In the genomic region with DNA sequence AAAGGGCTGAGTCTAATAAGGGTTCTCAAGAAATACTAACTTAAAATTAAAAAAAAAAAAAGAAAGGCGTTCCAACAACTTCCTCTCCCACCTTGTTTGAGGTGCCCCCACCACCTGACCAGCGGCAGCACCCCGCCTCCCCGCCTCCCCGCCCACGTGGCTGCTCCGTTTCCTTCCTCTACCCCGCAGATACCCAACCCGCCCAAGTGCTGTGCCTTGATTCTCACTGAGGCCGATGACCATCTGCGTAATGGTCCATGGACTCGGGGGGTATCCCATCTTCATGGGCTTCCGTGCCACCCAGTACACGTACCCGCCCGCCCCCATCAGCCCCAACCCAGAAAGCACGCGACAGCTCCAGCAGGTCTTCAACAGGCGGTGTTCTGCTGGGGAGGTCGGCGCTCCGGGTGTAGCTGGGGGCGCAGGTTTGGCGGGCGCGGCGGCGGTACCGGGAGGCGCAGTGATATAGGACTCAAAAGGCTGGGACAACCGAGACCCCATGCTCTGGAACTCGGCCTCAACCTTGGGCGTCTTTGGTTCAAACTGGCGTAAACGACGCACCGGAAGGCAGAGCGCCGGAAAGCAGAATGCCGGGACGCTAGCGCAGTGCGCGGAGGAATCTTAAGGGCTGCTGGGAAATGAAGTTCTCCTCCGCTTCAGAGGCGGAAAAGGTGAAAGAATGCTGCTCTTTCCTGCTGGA, we compare ENCODE assay signal across 8 cellular contexts. TPM values are rescaled to one million over a fixed set of nuclear protein-coding genes. Genes with fewer than 3 reads are reported as not detected.
A peak's percentile ranks its signal among the peaks of the same experiment; 100 is the strongest.
DNase-seq lines count a peak whose midpoint lies in the region; ATAC-seq and TF ChIP-seq lines count a peak whose summit lies in the region.

A gene with protein sequence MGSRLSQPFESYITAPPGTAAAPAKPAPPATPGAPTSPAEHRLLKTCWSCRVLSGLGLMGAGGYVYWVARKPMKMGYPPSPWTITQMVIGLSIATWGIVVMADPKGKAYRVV (minus strand): TSS at position 545 of the 700 bp plus-strand sequence. CDS start 44 bp downstream, at position 501.

- H3K9me3 Mint-ChIP-seq in neural crest cell, result no peaks in the 10 kb centered on the region

- DNase-seq in DND-41 (peak; percentile 87), foreskin fibroblast (peak; percentile 82 to 95), neural crest cell (ENCODE audit: low read depth, low spot score) (peak; percentile 65)
- peak; percentile 91 for DNase-seq in activated effector memory CD4-positive, alpha-beta T cell treated with anti-CD3 and anti-CD28 coated beads, Interleukin-2, amount 50 U/mL, for 16 hours

- peak within 1 kb of the TSS; percentile 97 for H3K4me3 Mint-ChIP-seq in neural crest cell

- H3K79me2 ChIP-seq in DND-41 (ENCODE audit: insufficient read depth, low read length), result peaks cover 20% of the 10 kb centered on the region
- H3K79me2 ChIP-seq in KMS-11 (ENCODE audit: insufficient read depth, low read depth), result no peaks in the 10 kb centered on the region

- H3K27ac Mint-ChIP-seq in neural crest cell (ENCODE audit: unreplicated experiment), result peak within 1 kb of the TSS; percentile 91

- H3K9me3 ChIP-seq in DND-41 (ENCODE audit: insufficient read depth, low read length, severe bottlenecking) (no peaks in the 10 kb centered on the region), stomach smooth muscle (ENCODE audit: control insufficient read depth in 2 of 2, low read length in 2 of 2) (no peaks in the 10 kb centered on the region)

- ATAC-seq in DND-41 (ENCODE audit: insufficient read depth, low read depth) (peak; percentile 94), GM21723 (IDR thresholded peaks at IDR 0.05; ENCODE audit: unreplicated experiment) (peak; percentile 96)

- H3K9ac ChIP-seq in DND-41 (ENCODE audit: low read depth, low read length) (peak within 1 kb of the TSS; percentile 93), KMS-11 (peak within 1 kb of the TSS; percentile 50; the same call in 1 of the 2 replicates), stomach smooth muscle (ENCODE audit: low read length in 2 of 2) (peak within 1 kb of the TSS; percentile 80 to 89)

- H3K4me3 ChIP-seq in DND-41 (ENCODE audit: low read depth in 1 of 2, low read length in 2 of 2) (peak within 1 kb of the TSS; percentile 67 to 69; a peak in 3 of 4 replicates), KMS-11 (IDR thresholded peaks at IDR 0.05; ENCODE audit: insufficient read depth, low read depth, low read length) (no peak within 1 kb of the TSS), foreskin fibroblast (ENCODE audit: low read depth in 1 of 2, low read length in 2 of 2) (peak within 1 kb of the TSS; percentile 82 to 87), stomach smooth muscle (ENCODE audit: low read length in 2 of 2) (peak within 1 kb of the TSS; percentile 61 to 84)

- H3K27me3 ChIP-seq in DND-41 (ENCODE audit: insufficient read depth, low read length, poor library complexity) (no peaks in the 10 kb centered on the region), KMS-11 (ENCODE audit: insufficient read depth, low read depth) (no peaks in the 10 kb centered on the region), stomach smooth muscle (ENCODE audit: control insufficient read depth in 1 of 2, insufficient read depth in 2 of 2, low read length in 2 of 2) (no peaks in the 10 kb centered on the region)

- no peaks in the 10 kb centered on the region for H3K27me3 Mint-ChIP-seq in neural crest cell (ENCODE audit: low read depth)

- peak; percentile 79 for TF ChIP-seq POLR2A in Raji (IDR thresholded peaks at IDR 0.05; ENCODE audit: insufficient read depth, low read depth, low read length)

- peaks cover 2% of the 10 kb centered on the region for H3K36me3 Mint-ChIP-seq in neural crest cell (ENCODE audit: low read depth)

- H3K27ac ChIP-seq in DND-41 (ENCODE audit: low read length) (peak within 1 kb of the TSS; percentile 97), KMS-11 (no peak within 1 kb of the TSS), stomach smooth muscle (ENCODE audit: low read length) (peak within 1 kb of the TSS; percentile 73)

- H4K20me1 ChIP-seq in DND-41 (ENCODE audit: insufficient read depth, low read length), result no peaks in the 10 kb centered on the region
- H4K20me1 ChIP-seq in KMS-11 (ENCODE audit: insufficient read depth), result no peaks in the 10 kb centered on the region

- TF ChIP-seq CTCF in DND-41 (IDR thresholded peaks at IDR 0.05; ENCODE audit: borderline replicate concordance, extremely low read depth, low read length, poor library complexity, severe bottlenecking) (no peak), KMS-11 (conservative IDR thresholded peaks at IDR 0.05; ENCODE audit: low read depth, low read length) (no peak), foreskin fibroblast (IDR thresholded peaks at IDR 0.05; ENCODE audit: low read depth, low read length) (no peak), neural crest cell (conservative IDR thresholded peaks at IDR 0.05) (no peak)

- H2AFZ ChIP-seq in DND-41 (ENCODE audit: low read depth, low read length) (peak within 1 kb of the TSS; percentile 90), KMS-11 (ENCODE audit: low read depth) (peak within 1 kb of the TSS; percentile 44)

- peaks cover 21% of the 10 kb centered on the region for H3K4me1 Mint-ChIP-seq in neural crest cell

- peak within 1 kb of the TSS; percentile 80 for H3K4me2 ChIP-seq in DND-41 (ENCODE audit: insufficient read depth, low read length)
- no peak within 1 kb of the TSS for H3K4me2 ChIP-seq in KMS-11

- H3K4me1 ChIP-seq in DND-41 (ENCODE audit: insufficient read depth, low read length) (peaks cover 27% of the 10 kb centered on the region), KMS-11 (ENCODE audit: low read depth, poor library complexity, severe bottlenecking) (no peaks in the 10 kb centered on the region), stomach smooth muscle (ENCODE audit: control insufficient read depth, insufficient read depth, low read length) (no peaks in the 10 kb centered on the region)

- peaks cover 37% of the 10 kb centered on the region for H3K36me3 ChIP-seq in DND-41 (ENCODE audit: insufficient read depth, low read length)
- H3K36me3 ChIP-seq in KMS-11 (ENCODE audit: insufficient read depth), result no peaks in the 10 kb centered on the region
- H3K36me3 ChIP-seq in stomach smooth muscle (ENCODE audit: control insufficient read depth in 2 of 2, insufficient read depth in 2 of 2, low read length in 2 of 2), result peaks cover 6% of the 10 kb centered on the region in 2 donors

RNA-seq across cellular contexts. Expression of the gene that starts here (rescaled TPM):
- 61.1 and 62.3 TPM in 2 replicates for total RNA-seq in neural crest cell
